Comparison of ENCODE assay signal across 22 cellular contexts in genomic region chr3:111907151-111907550, GRCh38. TPM values are rescaled to one million over a fixed set of nuclear protein-coding genes. Genes with fewer than 3 reads are reported as not detected.
DNase-seq lines count a peak whose midpoint lies in the region; ATAC-seq, FAIRE-seq and TF ChIP-seq lines count a peak whose summit lies in the region.
"Had no signal": no experiment of that assay in that cellular context is flagged by ENCODE, and none has a peak within 500 bp of the region (broad histone marks: within the 10 kb centered on the region; RNA-seq: fewer than 3 reads in every experiment).

No MANE protein-coding gene starts in this region.

- H3K27ac Mint-ChIP-seq in HFFc6 = peak overlapping the region; percentile 59; the same call in 1 of the 2 replicates
- H3K27ac Mint-ChIP-seq in astrocyte (ENCODE audit: unreplicated experiment) = peak overlapping the region; percentile 83

- no peaks in the 10 kb centered on the region for H3K27me3 ChIP-seq in astrocyte (ENCODE audit: insufficient read depth, low read length)
- no peaks in the 10 kb centered on the region for H3K27me3 ChIP-seq in smooth muscle cell (ENCODE audit: low read depth)
- H3K27me3 ChIP-seq: SJCRH30 had no signal

- H3K36me3 Mint-ChIP-seq in HFFc6 (ENCODE audit: low read depth) = peaks cover 40% of the 10 kb centered on the region
- peaks cover 29% of the 10 kb centered on the region for H3K36me3 Mint-ChIP-seq in astrocyte (ENCODE audit: low read depth, unreplicated experiment)

- H3K79me2 ChIP-seq in astrocyte (ENCODE audit: insufficient read depth, low read length) (peaks cover 83% of the 10 kb centered on the region), smooth muscle cell (ENCODE audit: low read depth) (peaks cover 54% of the 10 kb centered on the region)

- WGBS in smooth muscle cell (ENCODE audit: low lambda C conversion rate) = 61% methylated on average over 4 of the region's 4 CpGs

- ATAC-seq in left lobe of liver = peak; percentile 67

- H3K9ac ChIP-seq in astrocyte (ENCODE audit: low read length) = no peak overlapping the region
- H3K9ac ChIP-seq in smooth muscle cell (ENCODE audit: low read depth) = no peak overlapping the region

- H3K27ac ChIP-seq in astrocyte (ENCODE audit: low read depth, low read length) = peak overlapping the region; percentile 22
- H3K27ac ChIP-seq in smooth muscle cell (ENCODE audit: low read depth) = peak overlapping the region; percentile 50
- H3K27ac ChIP-seq: HL-60, SJCRH30 had no signal

- no peak overlapping the region for H2AFZ ChIP-seq in astrocyte (ENCODE audit: low read depth, low read length)
- no peak overlapping the region for H2AFZ ChIP-seq in smooth muscle cell (ENCODE audit: low read depth)

- H3K27me3 Mint-ChIP-seq in HFFc6 (ENCODE audit: insufficient read depth) (0 out of 2 replicates have a peak, but pooled peaks cover 3% of the 10 kb centered on the region), astrocyte (ENCODE audit: low read depth, unreplicated experiment) (no peaks in the 10 kb centered on the region)
- H3K27me3 Mint-ChIP-seq: CD4-positive, alpha-beta memory T cell had no signal

- H3K9me3 ChIP-seq in astrocyte (ENCODE audit: insufficient read depth, low read depth, low read length) (no peaks in the 10 kb centered on the region), smooth muscle cell (replicated peaks; ENCODE audit: low read depth) (no peaks in the 10 kb centered on the region)
- H3K9me3 ChIP-seq: Caco-2, SJCRH30 had no signal

- H3K4me1 Mint-ChIP-seq in HFFc6 (ENCODE audit: low read depth) = peaks cover 94% of the 10 kb centered on the region
- H3K4me1 Mint-ChIP-seq in astrocyte (ENCODE audit: low read depth, unreplicated experiment) = peaks cover 59% of the 10 kb centered on the region

- FAIRE-seq in astrocyte (lab: Jason Lieb, UNC) = no peak
- FAIRE-seq: A204.1 had no signal

- TF ChIP-seq CTCF in HFFc6 (IDR thresholded peaks at IDR 0.05) (no peak), astrocyte (IDR thresholded peaks at IDR 0.05; ENCODE audit: insufficient read depth, low read depth, low read length) (no peak), smooth muscle cell (IDR thresholded peaks at IDR 0.05; ENCODE audit: borderline replicate concordance, insufficient read depth, poor library complexity, severe bottlenecking) (no peak)

- H3K9me3 Mint-ChIP-seq in HFFc6 (no peaks in the 10 kb centered on the region), astrocyte (ENCODE audit: unreplicated experiment) (peaks cover 5% of the 10 kb centered on the region)
- H3K9me3 Mint-ChIP-seq: CD4-positive, alpha-beta memory T cell had no signal

- peaks cover 12% of the 10 kb centered on the region for H3F3A ChIP-seq in smooth muscle cell (ENCODE audit: low read depth)

- H3K4me1 ChIP-seq in astrocyte (ENCODE audit: insufficient read depth, low read length) (peaks cover 50% of the 10 kb centered on the region), smooth muscle cell (ENCODE audit: low read depth) (peaks cover 4% of the 10 kb centered on the region)

- H3K4me2 ChIP-seq in astrocyte (ENCODE audit: low read length) (no peak overlapping the region), smooth muscle cell (no peak overlapping the region)

- H4K20me1 ChIP-seq in astrocyte (ENCODE audit: insufficient read depth, low read length) (peaks cover 9% of the 10 kb centered on the region), smooth muscle cell (ENCODE audit: low read depth) (peaks cover 29% of the 10 kb centered on the region)

- DNase-seq in HFFc6 (no peak), astrocyte (ENCODE audit: low read depth) (no peak), left lobe of liver (ENCODE audit: low spot score) (no peak), smooth muscle cell (lab: John Stamatoyannopoulos, UW; ENCODE audit: unreplicated experiment) (no peak), NAMALWA (ENCODE audit: low spot score) (no peak), islet precursor cell (no peak)
- DNase-seq in stimulated activated CD8-positive, alpha-beta memory T cell treated with anti-CD3 and anti-CD28 coated beads, Interleukin-4, amount 100 ng/mL, for 48 hours = no peak
- DNase-seq: C1 segment of cervical spinal cord; Caco-2; CD4-positive, alpha-beta memory T cell; DMS 273 treated with DMSO at 0.1 percent for 48 hours; DMS79; GDM1; NCI-H1105; NCI-H2029; NCI-H446; NCI-H524 treated with DMSO at 0.1 percent for 48 hours; NCI-H774; SJCRH30 had no signal

- H3K4me3 Mint-ChIP-seq in HFFc6 (no peak overlapping the region), astrocyte (ENCODE audit: unreplicated experiment) (no peak overlapping the region)
- H3K4me3 Mint-ChIP-seq: CD4-positive, alpha-beta memory T cell had no signal

- H3K4me3 ChIP-seq in astrocyte (ENCODE audit: insufficient read depth, low read depth, low read length) (no peak overlapping the region), smooth muscle cell (no peak overlapping the region)
- H3K4me3 ChIP-seq: GM12878, SJCRH30 had no signal

- H3K36me3 ChIP-seq in astrocyte (ENCODE audit: insufficient read depth, low read length) = peaks cover 22% of the 10 kb centered on the region
- H3K36me3 ChIP-seq in smooth muscle cell (ENCODE audit: low read depth) = no peaks in the 10 kb centered on the region

RNA-seq across cellular contexts. Expression of gene PHLDB2, which starts 48.1 kb away (rescaled TPM):
- total RNA-seq in HFFc6 (2021; fragmentation: NEBNext Ultra II Directional; extraction: Animal tissue kit (Norgen Biotek cat#: 25700)) = 10 to 100 TPM; 35.4 to 55.9 (median 37.6) TPM
- total RNA-seq in astrocyte (170 and 171 TPM in 2 replicates), left lobe of liver (34.2 TPM), smooth muscle cell (79.7 and 93.3 TPM in 2 replicates)
- polyA plus RNA-seq in smooth muscle cell = 40.5 and 45.4 TPM in 2 replicates
